In genomic region chr11:67370351-67371076, GRCh38 we compare ENCODE assay signal across 2 cellular contexts.
TF ChIP-seq lines count a peak whose summit lies in the region.

No MANE protein-coding gene starts in this region.

TF ChIP-seq in SK-N-SH, 30 proteins besides CTCF, POLR2A, EP300 and RAD21:
- TF ChIP-seq, protein P1, sequence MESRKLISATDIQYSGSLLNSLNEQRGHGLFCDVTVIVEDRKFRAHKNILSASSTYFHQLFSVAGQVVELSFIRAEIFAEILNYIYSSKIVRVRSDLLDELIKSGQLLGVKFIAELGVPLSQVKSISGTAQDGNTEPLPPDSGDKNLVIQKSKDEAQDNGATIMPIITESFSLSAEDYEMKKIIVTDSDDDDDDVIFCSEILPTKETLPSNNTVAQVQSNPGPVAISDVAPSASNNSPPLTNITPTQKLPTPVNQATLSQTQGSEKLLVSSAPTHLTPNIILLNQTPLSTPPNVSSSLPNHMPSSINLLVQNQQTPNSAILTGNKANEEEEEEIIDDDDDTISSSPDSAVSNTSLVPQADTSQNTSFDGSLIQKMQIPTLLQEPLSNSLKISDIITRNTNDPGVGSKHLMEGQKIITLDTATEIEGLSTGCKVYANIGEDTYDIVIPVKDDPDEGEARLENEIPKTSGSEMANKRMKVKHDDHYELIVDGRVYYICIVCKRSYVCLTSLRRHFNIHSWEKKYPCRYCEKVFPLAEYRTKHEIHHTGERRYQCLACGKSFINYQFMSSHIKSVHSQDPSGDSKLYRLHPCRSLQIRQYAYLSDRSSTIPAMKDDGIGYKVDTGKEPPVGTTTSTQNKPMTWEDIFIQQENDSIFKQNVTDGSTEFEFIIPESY (IDR thresholded peaks at IDR 0.05; ENCODE audit: borderline replicate concordance, low read depth): no peak
- TF ChIP-seq NFIC (IDR thresholded peaks at IDR 0.05; ENCODE audit: borderline replicate concordance): no peak
- TF ChIP-seq USF2 (IDR thresholded peaks at IDR 0.05; ENCODE audit: borderline replicate concordance, low read depth, low read length): no peak
- TF ChIP-seq NRF1 (IDR thresholded peaks at IDR 0.05; ENCODE audit: low read depth, low read length): no peak
- no peak for TF ChIP-seq RCOR1 (IDR thresholded peaks at IDR 0.05; ENCODE audit: low read length)
- no peak for TF ChIP-seq RXRA (IDR thresholded peaks at IDR 0.05; ENCODE audit: borderline replicate concordance, low read depth)
- TF ChIP-seq GABPA (IDR thresholded peaks at IDR 0.05; ENCODE audit: low read depth): no peak
- TF ChIP-seq, protein P2, sequence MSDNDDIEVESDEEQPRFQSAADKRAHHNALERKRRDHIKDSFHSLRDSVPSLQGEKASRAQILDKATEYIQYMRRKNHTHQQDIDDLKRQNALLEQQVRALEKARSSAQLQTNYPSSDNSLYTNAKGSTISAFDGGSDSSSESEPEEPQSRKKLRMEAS (IDR thresholded peaks at IDR 0.05; ENCODE audit: low read depth): no peak

TF ChIP-seq in SK-N-SH treated with all-trans-retinoic acid at 6 μM for 48 hours, 23 proteins besides CTCF, POLR2A, EP300 and RAD21:
- TF ChIP-seq ZC3H10 (CRISPR knock-in tag; IDR thresholded peaks at IDR 0.05): no peak
- no peak for TF ChIP-seq OSR1 (CRISPR knock-in tag; IDR thresholded peaks at IDR 0.05)
- no peak for TF ChIP-seq ZNF565 (CRISPR knock-in tag; conservative IDR thresholded peaks at IDR 0.05; ENCODE audit: low read depth)
- TF ChIP-seq TCF4 (CRISPR knock-in tag; IDR thresholded peaks at IDR 0.05; ENCODE audit: borderline replicate concordance): no peak
- TF ChIP-seq ZNF70 (CRISPR knock-in tag; IDR thresholded peaks at IDR 0.05): no peak
- no peak for TF ChIP-seq SNAI2 (CRISPR knock-in tag; IDR thresholded peaks at IDR 0.05)
- TF ChIP-seq GLIS3 (CRISPR knock-in tag; IDR thresholded peaks at IDR 0.05): no peak
- TF ChIP-seq ESRRG (CRISPR knock-in tag; IDR thresholded peaks at IDR 0.05): no peak
- TF ChIP-seq ARNTL (CRISPR knock-in tag; IDR thresholded peaks at IDR 0.05; ENCODE audit: borderline replicate concordance, low read depth): no peak
- no peak for TF ChIP-seq ISL1 (CRISPR knock-in tag; IDR thresholded peaks at IDR 0.05)
- TF ChIP-seq, protein P3, sequence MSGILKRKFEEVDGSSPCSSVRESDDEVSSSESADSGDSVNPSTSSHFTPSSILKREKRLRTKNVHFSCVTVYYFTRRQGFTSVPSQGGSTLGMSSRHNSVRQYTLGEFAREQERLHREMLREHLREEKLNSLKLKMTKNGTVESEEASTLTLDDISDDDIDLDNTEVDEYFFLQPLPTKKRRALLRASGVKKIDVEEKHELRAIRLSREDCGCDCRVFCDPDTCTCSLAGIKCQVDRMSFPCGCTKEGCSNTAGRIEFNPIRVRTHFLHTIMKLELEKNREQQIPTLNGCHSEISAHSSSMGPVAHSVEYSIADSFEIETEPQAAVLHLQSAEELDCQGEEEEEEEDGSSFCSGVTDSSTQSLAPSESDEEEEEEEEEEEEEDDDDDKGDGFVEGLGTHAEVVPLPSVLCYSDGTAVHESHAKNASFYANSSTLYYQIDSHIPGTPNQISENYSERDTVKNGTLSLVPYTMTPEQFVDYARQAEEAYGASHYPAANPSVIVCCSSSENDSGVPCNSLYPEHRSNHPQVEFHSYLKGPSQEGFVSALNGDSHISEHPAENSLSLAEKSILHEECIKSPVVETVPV (CRISPR knock-in tag; IDR thresholded peaks at IDR 0.05): no peak
- no peak for TF ChIP-seq ZNF8 (CRISPR knock-in tag; IDR thresholded peaks at IDR 0.05)
- TF ChIP-seq CREB5 (CRISPR knock-in tag; IDR thresholded peaks at IDR 0.05; ENCODE audit: low read depth): no peak
- no peak for TF ChIP-seq RARB (CRISPR knock-in tag; IDR thresholded peaks at IDR 0.05)
- TF ChIP-seq TOX (CRISPR knock-in tag; IDR thresholded peaks at IDR 0.05; ENCODE audit: borderline replicate concordance): no peak
- TF ChIP-seq, protein P4, sequence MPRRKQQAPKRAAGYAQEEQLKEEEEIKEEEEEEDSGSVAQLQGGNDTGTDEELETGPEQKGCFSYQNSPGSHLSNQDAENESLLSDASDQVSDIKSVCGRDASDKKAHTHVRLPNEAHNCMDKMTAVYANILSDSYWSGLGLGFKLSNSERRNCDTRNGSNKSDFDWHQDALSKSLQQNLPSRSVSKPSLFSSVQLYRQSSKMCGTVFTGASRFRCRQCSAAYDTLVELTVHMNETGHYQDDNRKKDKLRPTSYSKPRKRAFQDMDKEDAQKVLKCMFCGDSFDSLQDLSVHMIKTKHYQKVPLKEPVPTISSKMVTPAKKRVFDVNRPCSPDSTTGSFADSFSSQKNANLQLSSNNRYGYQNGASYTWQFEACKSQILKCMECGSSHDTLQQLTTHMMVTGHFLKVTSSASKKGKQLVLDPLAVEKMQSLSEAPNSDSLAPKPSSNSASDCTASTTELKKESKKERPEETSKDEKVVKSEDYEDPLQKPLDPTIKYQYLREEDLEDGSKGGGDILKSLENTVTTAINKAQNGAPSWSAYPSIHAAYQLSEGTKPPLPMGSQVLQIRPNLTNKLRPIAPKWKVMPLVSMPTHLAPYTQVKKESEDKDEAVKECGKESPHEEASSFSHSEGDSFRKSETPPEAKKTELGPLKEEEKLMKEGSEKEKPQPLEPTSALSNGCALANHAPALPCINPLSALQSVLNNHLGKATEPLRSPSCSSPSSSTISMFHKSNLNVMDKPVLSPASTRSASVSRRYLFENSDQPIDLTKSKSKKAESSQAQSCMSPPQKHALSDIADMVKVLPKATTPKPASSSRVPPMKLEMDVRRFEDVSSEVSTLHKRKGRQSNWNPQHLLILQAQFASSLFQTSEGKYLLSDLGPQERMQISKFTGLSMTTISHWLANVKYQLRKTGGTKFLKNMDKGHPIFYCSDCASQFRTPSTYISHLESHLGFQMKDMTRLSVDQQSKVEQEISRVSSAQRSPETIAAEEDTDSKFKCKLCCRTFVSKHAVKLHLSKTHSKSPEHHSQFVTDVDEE (CRISPR knock-in tag; IDR thresholded peaks at IDR 0.05): no peak
- no peak for TF ChIP-seq POU6F1 (CRISPR knock-in tag; IDR thresholded peaks at IDR 0.05; ENCODE audit: borderline replicate concordance, low read depth)
